8 cellular contexts compared by ENCODE assay signal in genomic region chr7:139828880-139829653, GRCh38. TPM values are rescaled to one million over a fixed set of nuclear protein-coding genes. Genes with fewer than 3 reads are reported as not detected.
A peak's percentile ranks its signal among the peaks of the same experiment; 100 is the strongest.
DNase-seq lines count a peak whose midpoint lies in the region; ATAC-seq and TF ChIP-seq lines count a peak whose summit lies in the region.

TBXAS1 (plus strand) TSS chr7:139829264; CDS start chr7:139829391, 127 bp downstream.

- H3K9ac ChIP-seq in skeletal muscle satellite cell (ENCODE audit: low read depth, low read length) = no peak within 1 kb of the TSS

- no peaks in the 10 kb centered on the region for H3K9me3 ChIP-seq in WERI-Rb-1 (ENCODE audit: severe bottlenecking)
- no peaks in the 10 kb centered on the region for H3K9me3 ChIP-seq in skeletal muscle satellite cell (replicated peaks; ENCODE audit: low read length)

- intact Hi-C loops in left ventricle myocardium superior (cut with micrococcal nuclease) = no loop called here

- H3K4me3 ChIP-seq in GM12875 (ENCODE audit: low read depth, low read length) = peak within 1 kb of the TSS; percentile 35
- no peak within 1 kb of the TSS for H3K4me3 ChIP-seq in WERI-Rb-1 (ENCODE audit: low read depth, low read length)
- H3K4me3 ChIP-seq in skeletal muscle satellite cell (ENCODE audit: low read length) = peak within 1 kb of the TSS; percentile 10

- peak within 1 kb of the TSS; percentile 41 for H3K4me2 ChIP-seq in skeletal muscle satellite cell (ENCODE audit: low read length)

- H3K4me1 ChIP-seq in skeletal muscle satellite cell (ENCODE audit: control insufficient read depth, insufficient read depth, low read length) = peaks cover 28% of the 10 kb centered on the region

- peak within 1 kb of the TSS; percentile 48 for H3K27ac ChIP-seq in WERI-Rb-1

- H3K27me3 ChIP-seq in WERI-Rb-1 (ENCODE audit: insufficient read depth, low read depth, severe bottlenecking) (no peaks in the 10 kb centered on the region), skeletal muscle satellite cell (ENCODE audit: control insufficient read depth, insufficient read depth, low read length) (no peaks in the 10 kb centered on the region)

- no peak for TF ChIP-seq CTCF in GM12875 (IDR thresholded peaks at IDR 0.05; ENCODE audit: borderline replicate concordance, insufficient read depth, low read depth, low read length)
- no peak for TF ChIP-seq CTCF in WERI-Rb-1 (IDR thresholded peaks at IDR 0.05; ENCODE audit: low read depth, low read length)

- no peaks in the 10 kb centered on the region for H3K36me3 ChIP-seq in WERI-Rb-1
- no peaks in the 10 kb centered on the region for H3K36me3 ChIP-seq in skeletal muscle satellite cell (ENCODE audit: insufficient read depth, low read length)

- peak; percentile 27 for DNase-seq in WERI-Rb-1
- DNase-seq in left ventricle myocardium superior = peak; percentile 33
- no peak for DNase-seq in activated CD4-positive, CD25-positive, alpha-beta regulatory T cell treated with anti-CD3 and anti-CD28 coated beads, Interleukin-2, amount 50 U/mL, for 72 hours
- DNase-seq in GOT3 (lab: John Stamatoyannopoulos, UW) = no peak

- ATAC-seq in HG03045 (IDR thresholded peaks at IDR 0.05; ENCODE audit: unreplicated experiment) (peak; percentile 56), left ventricle myocardium superior (peak; percentile 82), HG02852 (IDR thresholded peaks at IDR 0.05; ENCODE audit: unreplicated experiment) (no peak)

RNA-seq across cellular contexts. Expression of gene TBXAS1, which starts in this region (rescaled TPM):
- 5.0 TPM for total RNA-seq in left ventricle myocardium superior
- 3.3 and 4.8 TPM in 2 replicates for total RNA-seq in skeletal muscle satellite cell (2012; rRNA removed)

Comparison
In these comparisons a context has a peak if more than half of its experiments do, and no peak if none do; other contexts are left out.
1. DNase-seq: peak in WERI-Rb-1 (single experiment) and left ventricle myocardium superior (single experiment); none in activated CD4-positive, CD25-positive, alpha-beta regulatory T cell treated with anti-CD3 and anti-CD28 coated beads, Interleukin-2, amount 50 U/mL, for 72 hours (single experiment) and GOT3 (single experiment).